18 cellular contexts compared by ENCODE assay signal in the genomic region with DNA sequence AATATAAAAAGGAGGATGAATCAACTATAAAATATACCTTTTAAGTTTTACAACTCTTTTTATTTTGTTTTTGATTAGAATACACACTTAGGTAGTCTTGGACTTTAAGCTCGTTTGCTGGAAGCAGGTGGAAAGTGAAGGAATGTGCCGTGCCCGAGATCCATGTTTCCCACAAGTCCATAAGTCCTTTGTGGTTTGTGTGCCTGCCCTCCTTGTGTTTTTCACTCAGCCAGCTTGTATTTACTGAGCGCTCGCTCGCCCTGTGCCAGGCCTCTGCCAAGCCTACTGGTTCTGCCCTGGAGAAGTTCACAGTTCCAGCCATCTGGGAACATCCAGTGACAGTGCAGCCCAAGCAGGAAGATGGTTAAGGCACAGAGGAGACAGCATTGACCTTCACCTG.
DNase-seq lines count a peak whose midpoint lies in the region; ATAC-seq and TF ChIP-seq lines count a peak whose summit lies in the region.
"Had no signal": no experiment of that assay in that cellular context is flagged by ENCODE, and none has a peak within 500 bp of the region (broad histone marks: within the 10 kb centered on the region; RNA-seq: fewer than 3 reads in every experiment).

No MANE protein-coding gene starts in this region.

- H3K4me1 ChIP-seq in left ventricle myocardium inferior (peaks cover 72% of the 10 kb centered on the region), mucosa of rectum (ENCODE audit: control insufficient read depth in 2 of 2, insufficient read depth in 2 of 2, low read length in 2 of 2) (peaks cover 27 to 55% of the 10 kb centered on the region in 2 donors), aorta (ENCODE audit: control insufficient read depth in 1 of 2, insufficient read depth in 2 of 2, low read length in 2 of 2) (peaks cover under 1 to 6% of the 10 kb centered on the region in 2 donors)

- ATAC-seq in GM21360 (IDR thresholded peaks at IDR 0.05; ENCODE audit: unreplicated experiment): no peak
- no peak for ATAC-seq in aorta (ENCODE audit: low FRiP score)
- ATAC-seq: gastrocnemius medialis had no signal

- intact Hi-C loops in left ventricle myocardium inferior (cut with micrococcal nuclease) (no loop called here), aorta (cut with DNase I) (no loop called here)

- H3K27ac ChIP-seq in left ventricle myocardium inferior (replicated peaks) (peak overlapping the region; percentile 39), mucosa of rectum (ENCODE audit: low read depth in 2 of 2, low read length in 2 of 2) (peak overlapping the region; percentile 59 to 69), aorta (ENCODE audit: low read depth in 1 of 2, low read length in 2 of 2) (no peak overlapping the region)
- H3K27ac ChIP-seq: gastrocnemius medialis, ovary, spleen had no signal

- TF ChIP-seq CTCF in left ventricle myocardium inferior (IDR thresholded peaks at IDR 0.05; ENCODE audit: borderline replicate concordance): no peak

- DNase-seq in Ammon's horn (ENCODE audit: low spot score) (peak; percentile 16), LoVo (ENCODE audit: low spot score) (peak; percentile 79), left ventricle myocardium inferior (no peak), SK-N-DZ (ENCODE audit: low spot score) (no peak), NCI-H2171 treated with DMSO at 0.1 percent for 48 hours (lab: John Stamatoyannopoulos, UW) (no peak), aorta (no peak)
- DNase-seq: activated CD4-positive, alpha-beta memory T cell treated with anti-CD3 and anti-CD28 coated beads, Interleukin-2, amount 10 ng/mL, durations not matched to agents 7 days and 5 days; activated naive CD4-positive, alpha-beta T cell treated with anti-CD3 and anti-CD28 coated beads, Interleukin-2, amount 10 ng/mL, durations not matched to agents 7 days and 5 days; DMS 273 treated with DMSO at 0.1 percent for 48 hours; gastrocnemius medialis; GDM1; NCI-H1417 treated with DMSO at 0.1 percent for 48 hours; NCI-H748 treated with DMSO at 0.1 percent for 48 hours; ovary; spleen had no signal

- no peaks in the 10 kb centered on the region for H3K27me3 ChIP-seq in left ventricle myocardium inferior (ENCODE audit: low read depth)
- no peaks in the 10 kb centered on the region for H3K27me3 ChIP-seq in mucosa of rectum (ENCODE audit: control insufficient read depth in 2 of 2, insufficient read depth in 2 of 2, low read length in 2 of 2)
- no peaks in the 10 kb centered on the region for H3K27me3 ChIP-seq in aorta (ENCODE audit: control insufficient read depth in 1 of 2, insufficient read depth in 2 of 2, low read length in 1 of 2)
- H3K27me3 ChIP-seq: gastrocnemius medialis, ovary, spleen had no signal

- WGBS in aorta, 2 donors: 85 to 88% methylated on average over 6 of the region's 6 CpGs

- H3K36me3 ChIP-seq in left ventricle myocardium inferior (no peaks in the 10 kb centered on the region), mucosa of rectum (ENCODE audit: control insufficient read depth in 2 of 2, insufficient read depth in 2 of 2, low read length in 2 of 2) (peaks cover 3% of the 10 kb centered on the region in 2 donors), aorta (ENCODE audit: control insufficient read depth in 1 of 2, insufficient read depth in 2 of 2, low read length in 1 of 2) (no peaks in the 10 kb centered on the region)
- H3K36me3 ChIP-seq: gastrocnemius medialis, ovary had no signal

- no peak overlapping the region for H3K9ac ChIP-seq in mucosa of rectum (ENCODE audit: low read depth in 1 of 2, low read length in 2 of 2)

- H3K9me3 ChIP-seq in left ventricle myocardium inferior (replicated peaks): no peaks in the 10 kb centered on the region
- H3K9me3 ChIP-seq in mucosa of rectum (ENCODE audit: control insufficient read depth in 2 of 2, low read length in 2 of 2): no peaks in the 10 kb centered on the region
- no peaks in the 10 kb centered on the region for H3K9me3 ChIP-seq in aorta (ENCODE audit: control insufficient read depth, low read length)
- H3K9me3 ChIP-seq: gastrocnemius medialis, ovary, spleen had no signal

- H3K4me3 ChIP-seq in left ventricle myocardium inferior (no peak overlapping the region), mucosa of rectum (ENCODE audit: low read length in 2 of 2) (peak overlapping the region in 1 of 2 donors; percentile 2), aorta (ENCODE audit: low read length in 2 of 2) (no peak overlapping the region)
- H3K4me3 ChIP-seq: gastrocnemius medialis, GM23338, ovary, spleen had no signal

Comparison
In these comparisons a context has a peak if more than half of its experiments do, and no peak if none do; other contexts are left out.
1. DNase-seq: peak in Ammon's horn (single experiment) and LoVo (single experiment); none in left ventricle myocardium inferior (single experiment), SK-N-DZ (single experiment), NCI-H2171 treated with DMSO at 0.1 percent for 48 hours (single experiment) and aorta (0 of 2).
2. H3K27ac ChIP-seq: peak in left ventricle myocardium inferior (single experiment) and mucosa of rectum (2 of 2); none in aorta (0 of 2).